26 cellular contexts compared by ENCODE assay signal in genomic region chr15:46938169-46938568, GRCh38.
"Had no signal": no experiment of that assay in that cellular context is flagged by ENCODE, and none has a peak within 500 bp of the region (broad histone marks: within the 10 kb centered on the region; RNA-seq: fewer than 3 reads in every experiment).

No MANE protein-coding gene starts in this region.

- H3K4me3 ChIP-seq: coronary artery, dorsolateral prefrontal cortex had no signal

- H3K27me3 ChIP-seq: brain microvascular endothelial cell had no signal

- ATAC-seq: activated CD4-positive, alpha-beta T cell treated with anti-CD3 and anti-CD28 coated beads for 36 hours; activated CD8-positive, alpha-beta T cell treated with anti-CD3 and anti-CD28 coated beads, Interleukin-2, amount 10 ng/mL, durations not matched to agents 7 days and 5 days; activated T-cell treated with anti-CD3 and anti-CD28 coated beads, Interleukin-2, amount 50 U/mL, for 4 hours; activated T-helper 17 cell treated with anti-CD3 and anti-CD28 coated beads, Interleukin-2, amount 50 U/mL, for 72 hours; esophagus mucosa had no signal

- DNase-seq: activated CD4-positive, alpha-beta memory T cell treated with anti-CD3 and anti-CD28 coated beads for 36 hours; activated CD4-positive, alpha-beta T cell treated with anti-CD3 and anti-CD28 coated beads for 36 hours; activated CD4-positive, alpha-beta T cell treated with anti-CD3 and anti-CD28 coated beads, Interleukin-2, amount 10 ng/mL, durations not matched to agents 24 days and 14 days; activated CD4-positive, CD25-positive, alpha-beta regulatory T cell; activated CD4-positive, CD25-positive, alpha-beta regulatory T cell treated with anti-CD3 and anti-CD28 coated beads, Interleukin-2, amount 50 U/mL, for 72 hours; activated CD8-positive, alpha-beta T cell treated with anti-CD3 and anti-CD28 coated beads, Interleukin-2, amount 10 ng/mL, durations not matched to agents 7 days and 5 days; activated effector memory CD4-positive, alpha-beta T cell treated with Interleukin-2 at 50 U/mL for 16 hours; activated gamma-delta T cell treated with Interleukin-2 at 50 U/mL for 16 hours; activated naive CD4-positive, alpha-beta T cell treated with anti-CD3 and anti-CD28 coated beads, Interleukin-2, amount 50 U/mL, for 16 hours; activated naive CD4-positive, alpha-beta T cell treated with Interleukin-2 at 50 U/mL for 16 hours; activated T-cell treated with anti-CD3 and anti-CD28 coated beads, Interleukin-2, amount 50 U/mL, for 4 hours; amniotic stem cell; anterior cingulate cortex; brain microvascular endothelial cell; dorsolateral prefrontal cortex; effector memory CD4-positive, alpha-beta T cell; endodermal cell; foreskin fibroblast; head of caudate nucleus; T-helper 2 cell had no signal

- FAIRE-seq: astrocyte, bronchial epithelial cell, frontal cortex had no signal

- H3K27ac ChIP-seq: brain microvascular endothelial cell, coronary artery, dorsolateral prefrontal cortex had no signal

- H3K36me3 ChIP-seq: brain microvascular endothelial cell had no signal
